In the genomic region with DNA sequence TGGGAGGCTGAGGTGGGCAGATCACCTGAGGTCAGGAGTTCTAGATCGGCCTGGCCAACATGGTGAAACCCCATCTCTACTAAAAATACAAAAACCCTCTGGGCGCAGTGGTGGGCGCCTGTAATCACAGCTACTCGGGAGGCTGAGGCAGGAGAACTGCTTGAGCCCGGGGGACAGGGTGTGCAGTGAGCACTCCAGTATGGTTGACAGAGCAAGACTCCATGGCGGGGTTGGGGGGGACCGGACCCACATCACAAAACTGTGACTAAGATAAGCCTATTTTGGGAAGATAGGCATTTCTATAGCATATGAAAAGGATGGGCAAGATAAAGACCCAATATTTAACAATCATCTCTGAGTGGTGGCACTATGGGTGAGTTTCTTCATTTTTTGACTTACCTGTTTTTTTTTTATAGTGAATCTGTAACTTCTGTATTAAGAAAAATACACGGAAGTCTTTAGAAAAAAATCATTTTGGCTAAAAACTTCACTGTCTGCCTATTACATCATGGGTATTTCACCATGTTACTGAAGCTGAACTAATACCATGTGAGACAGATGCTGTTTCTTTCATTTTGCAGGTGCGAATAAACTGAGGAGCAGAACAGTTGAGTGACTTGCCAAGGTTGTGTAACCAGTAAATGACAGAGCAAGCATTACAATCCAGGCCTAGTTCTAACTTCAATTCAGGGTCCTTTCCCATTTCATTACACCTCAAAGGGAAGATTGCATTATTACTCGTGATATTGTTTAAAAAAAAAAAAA, we compare ENCODE assay signal across 11 cellular contexts. TPM values are rescaled to one million over a fixed set of nuclear protein-coding genes. Genes with fewer than 3 reads are reported as not detected.
A peak's percentile ranks its signal among the peaks of the same experiment; 100 is the strongest.
DNase-seq lines count a peak whose midpoint lies in the region; ATAC-seq and TF ChIP-seq lines count a peak whose summit lies in the region.
"Had no signal": no experiment of that assay in that cellular context is flagged by ENCODE, and none has a peak within 500 bp of the region (broad histone marks: within the 10 kb centered on the region; RNA-seq: fewer than 3 reads in every experiment).

No MANE protein-coding gene starts in this region.

- peaks cover 1% of the 10 kb centered on the region for H3K9me3 Mint-ChIP-seq in glutamatergic neuron (ENCODE audit: unreplicated experiment)
- no peaks in the 10 kb centered on the region for H3K9me3 Mint-ChIP-seq in stimulated activated effector memory CD8-positive, alpha-beta T cell treated with anti-CD3 and anti-CD28 coated beads, Interleukin-12 subunit alpha, Interleukin-12 subunit beta, amount 100 ng/mL, for 72 hours

- peak; percentile 11 for DNase-seq in activated CD4-positive, alpha-beta T cell treated with anti-CD3 and anti-CD28 coated beads for 48 hours
- DNase-seq in activated CD4-positive, alpha-beta T cell treated with anti-CD3 and anti-CD28 coated beads for 1 hour: no peak
- DNase-seq in glutamatergic neuron (no peak), NCI-H187 (lab: John Stamatoyannopoulos, UW) (no peak), NCI-H748 (lab: John Stamatoyannopoulos, UW; ENCODE audit: unreplicated experiment) (no peak)
- no peak for DNase-seq in stimulated activated effector memory CD8-positive, alpha-beta T cell treated with anti-CD3 and anti-CD28 coated beads, Interleukin-12 subunit alpha, Interleukin-12 subunit beta, amount 100 ng/mL, for 72 hours (ENCODE audit: low spot score in 2 of 2)
- DNase-seq: effector CD4-positive, alpha-beta T cell; NCI-H2107; nucleus accumbens had no signal

- H3K27me3 Mint-ChIP-seq in glutamatergic neuron (ENCODE audit: unreplicated experiment): peaks cover 9% of the 10 kb centered on the region

- peak overlapping the region; percentile 87; the same call in 1 of the 2 replicates for H3K27ac ChIP-seq in VCaP

- no peak for ATAC-seq in stimulated activated effector memory CD8-positive, alpha-beta T cell treated with anti-CD3 and anti-CD28 coated beads, Interleukin-12 subunit alpha, Interleukin-12 subunit beta, amount 100 ng/mL, for 72 hours
- ATAC-seq in GM19452 (IDR thresholded peaks at IDR 0.05; ENCODE audit: unreplicated experiment): no peak

- no peaks in the 10 kb centered on the region for H3K36me3 Mint-ChIP-seq in glutamatergic neuron (ENCODE audit: unreplicated experiment)
- peaks cover 66% of the 10 kb centered on the region for H3K36me3 Mint-ChIP-seq in stimulated activated effector memory CD8-positive, alpha-beta T cell treated with anti-CD3 and anti-CD28 coated beads, Interleukin-12 subunit alpha, Interleukin-12 subunit beta, amount 100 ng/mL, for 72 hours

- TF ChIP-seq CTCF in VCaP (conservative IDR thresholded peaks at IDR 0.05): no peak
- no peak for TF ChIP-seq CTCF in glutamatergic neuron (IDR thresholded peaks at IDR 0.05; ENCODE audit: partially characterized antibody, unreplicated experiment)

- peaks cover 24% of the 10 kb centered on the region for H3K4me1 Mint-ChIP-seq in glutamatergic neuron (ENCODE audit: low read depth, unreplicated experiment)
- H3K4me1 Mint-ChIP-seq in stimulated activated effector memory CD8-positive, alpha-beta T cell treated with anti-CD3 and anti-CD28 coated beads, Interleukin-12 subunit alpha, Interleukin-12 subunit beta, amount 100 ng/mL, for 72 hours: peaks cover 44% of the 10 kb centered on the region

- peak overlapping the region; percentile 66 for H3K27ac Mint-ChIP-seq in glutamatergic neuron (ENCODE audit: unreplicated experiment)
- peak overlapping the region; percentile 97 for H3K27ac Mint-ChIP-seq in stimulated activated effector memory CD8-positive, alpha-beta T cell treated with anti-CD3 and anti-CD28 coated beads, Interleukin-12 subunit alpha, Interleukin-12 subunit beta, amount 100 ng/mL, for 72 hours

- peak overlapping the region; percentile 96 for H3K4me3 Mint-ChIP-seq in glutamatergic neuron (ENCODE audit: unreplicated experiment)
- peak overlapping the region; percentile 99 for H3K4me3 Mint-ChIP-seq in stimulated activated effector memory CD8-positive, alpha-beta T cell treated with anti-CD3 and anti-CD28 coated beads, Interleukin-12 subunit alpha, Interleukin-12 subunit beta, amount 100 ng/mL, for 72 hours

RNA-seq across cellular contexts. Expression of a gene that starts 2.5 kb away (rescaled TPM):
- total RNA-seq in glutamatergic neuron (ENCODE audit: unreplicated experiment): 261 TPM

RNA-seq across cellular contexts. Expression of a gene that starts 14.9 kb away (rescaled TPM):
- total RNA-seq in glutamatergic neuron (ENCODE audit: unreplicated experiment): 27.5 TPM

RNA-seq across cellular contexts. Expression of a gene that starts 28.3 kb away (rescaled TPM):
- total RNA-seq in glutamatergic neuron (ENCODE audit: unreplicated experiment): 11.1 TPM

RNA-seq across cellular contexts. Expression of a gene that starts 28.4 kb away (rescaled TPM):
- 122 TPM for total RNA-seq in glutamatergic neuron (ENCODE audit: unreplicated experiment)

RNA-seq across cellular contexts. Expression of a gene that starts 36.0 kb away (rescaled TPM):
- not detected for total RNA-seq in glutamatergic neuron (ENCODE audit: unreplicated experiment)
